ENCODE assay signal across 9 cellular contexts in genomic region chr16:17590711-17591654, GRCh38.
DNase-seq lines count a peak whose midpoint lies in the region; ATAC-seq and TF ChIP-seq lines count a peak whose summit lies in the region.
"Had no signal": no experiment of that assay in that cellular context is flagged by ENCODE, and none has a peak within 500 bp of the region (broad histone marks: within the 10 kb centered on the region; RNA-seq: fewer than 3 reads in every experiment).

No MANE protein-coding gene starts in this region.

- WGBS in suprapubic skin: 60% methylated on average over 9 of the region's 9 CpGs
- WGBS in aorta, 2 donors: 72 to 74% methylated on average over 9 of the region's 9 CpGs

- no peak overlapping the region for H3K4me3 ChIP-seq in naive thymus-derived CD4-positive, alpha-beta T cell (ENCODE audit: low read length)
- H3K4me3 ChIP-seq in suprapubic skin (no peak overlapping the region), aorta (ENCODE audit: low read length in 2 of 2) (no peak overlapping the region)

- no peak for TF ChIP-seq POLR2A in suprapubic skin (IDR thresholded peaks at IDR 0.05)

- peaks cover 0 to 8% (median 5%) of the 10 kb centered on the region in 11 donors for H3K9me3 Mint-ChIP-seq in naive thymus-derived CD4-positive, alpha-beta T cell

- peak overlapping the region in 1 of 10 donors; percentile 44 for H3K4me3 Mint-ChIP-seq in naive thymus-derived CD4-positive, alpha-beta T cell

- peak overlapping the region in 1 of 9 donors; percentile 88 for H3K27ac Mint-ChIP-seq in naive thymus-derived CD4-positive, alpha-beta T cell

- DNase-seq in stimulated activated naive CD4-positive, alpha-beta T cell treated with Interleukin-2 at 50 U/mL for 16 hours (lab: John Stamatoyannopoulos, UW): peak; percentile 65
- no peak for DNase-seq in stimulated activated naive CD4-positive, alpha-beta T cell (lab: John Stamatoyannopoulos, UW)
- DNase-seq in activated T-cell treated with anti-CD3 and anti-CD28 coated beads for 4 hours (peak; percentile 5), suprapubic skin (ENCODE audit: low spot score in 2 of 2) (no peak), NCI-H146 (lab: John Stamatoyannopoulos, UW) (no peak), aorta (no peak)
- peak in 1 of 9 donors; percentile 35 for DNase-seq in naive thymus-derived CD4-positive, alpha-beta T cell

- no peaks in the 10 kb centered on the region for H3K27me3 ChIP-seq in naive thymus-derived CD4-positive, alpha-beta T cell (ENCODE audit: control insufficient read depth in 2 of 2, insufficient read depth in 2 of 2, low read length in 2 of 2)
- no peaks in the 10 kb centered on the region for H3K27me3 ChIP-seq in suprapubic skin
- peaks cover 0 to 5% of the 10 kb centered on the region in 2 donors for H3K27me3 ChIP-seq in aorta (ENCODE audit: control insufficient read depth in 1 of 2, insufficient read depth in 2 of 2, low read length in 1 of 2)

- CTCF ChIA-PET in naive thymus-derived CD4-positive, alpha-beta T cell (lab: Charles Lee): no interaction called here

- TF ChIP-seq CTCF in suprapubic skin (IDR thresholded peaks at IDR 0.05): no peak

- H3K27me3 Mint-ChIP-seq in naive thymus-derived CD4-positive, alpha-beta T cell: peaks cover 0 to 35% (median 21%) of the 10 kb centered on the region in 5 donors

- no peak overlapping the region for H3K27ac ChIP-seq in naive thymus-derived CD4-positive, alpha-beta T cell (ENCODE audit: low read depth, low read length)
- H3K27ac ChIP-seq in suprapubic skin (peak overlapping the region; percentile 25), aorta (ENCODE audit: low read depth in 1 of 2, low read length in 2 of 2) (no peak overlapping the region)
- H3K27ac ChIP-seq: RWPE1 had no signal

- peaks cover 0 to 7% (median 0%) of the 10 kb centered on the region in 5 donors for H3K36me3 Mint-ChIP-seq in naive thymus-derived CD4-positive, alpha-beta T cell

- no peaks in the 10 kb centered on the region for H3K36me3 ChIP-seq in naive thymus-derived CD4-positive, alpha-beta T cell (ENCODE audit: control insufficient read depth in 2 of 3, insufficient read depth in 3 of 3, low read length in 3 of 3)
- H3K36me3 ChIP-seq in suprapubic skin (no peaks in the 10 kb centered on the region), aorta (ENCODE audit: control insufficient read depth in 1 of 2, insufficient read depth in 2 of 2, low read length in 1 of 2) (no peaks in the 10 kb centered on the region)

- H3K4me1 ChIP-seq in naive thymus-derived CD4-positive, alpha-beta T cell (ENCODE audit: control insufficient read depth in 2 of 2, insufficient read depth in 2 of 2, low read length in 2 of 2): no peaks in the 10 kb centered on the region
- H3K4me1 ChIP-seq in suprapubic skin (peaks cover 23% of the 10 kb centered on the region), aorta (ENCODE audit: control insufficient read depth in 1 of 2, insufficient read depth in 2 of 2, low read length in 2 of 2) (no peaks in the 10 kb centered on the region)

- TF ChIP-seq EP300 in suprapubic skin (IDR thresholded peaks at IDR 0.05): no peak

- POLR2A ChIA-PET in naive thymus-derived CD4-positive, alpha-beta T cell (lab: Charles Lee): no interaction called here

- peaks cover 0 to 10% (median 0%) of the 10 kb centered on the region in 7 donors for H3K4me1 Mint-ChIP-seq in naive thymus-derived CD4-positive, alpha-beta T cell

- no peaks in the 10 kb centered on the region for H3K9me3 ChIP-seq in naive thymus-derived CD4-positive, alpha-beta T cell (ENCODE audit: control insufficient read depth in 2 of 3, low read length in 3 of 3)
- no peaks in the 10 kb centered on the region for H3K9me3 ChIP-seq in suprapubic skin
- no peaks in the 10 kb centered on the region for H3K9me3 ChIP-seq in aorta (ENCODE audit: control insufficient read depth, low read length)

- intact Hi-C loops in naive thymus-derived CD4-positive, alpha-beta T cell (cut with micrococcal nuclease): no loop called here
- intact Hi-C loops in aorta (cut with DNase I): no loop called here

- peak; percentile 76 for ATAC-seq in naive thymus-derived CD4-positive, alpha-beta T cell
- ATAC-seq in aorta (ENCODE audit: low FRiP score): no peak
- ATAC-seq in GM21390 (IDR thresholded peaks at IDR 0.05; ENCODE audit: unreplicated experiment): no peak

Comparison
In these comparisons a context has a peak if more than half of its experiments do, and no peak if none do; other contexts are left out.
1. DNase-seq: peak in stimulated activated naive CD4-positive, alpha-beta T cell treated with Interleukin-2 at 50 U/mL for 16 hours (single experiment) and activated T-cell treated with anti-CD3 and anti-CD28 coated beads for 4 hours (single experiment); none in stimulated activated naive CD4-positive, alpha-beta T cell (0 of 6), suprapubic skin (0 of 2), NCI-H146 (single experiment) and aorta (0 of 2).